14 cellular contexts compared by ENCODE assay signal in genomic region chr12:49920241-49920914, GRCh38. TPM values are rescaled to one million over a fixed set of nuclear protein-coding genes. Genes with fewer than 3 reads are reported as not detected.
A peak's percentile ranks its signal among the peaks of the same experiment; 100 is the strongest.
DNase-seq lines count a peak whose midpoint lies in the region; ATAC-seq and TF ChIP-seq lines count a peak whose summit lies in the region.
"Had no signal": no experiment of that assay in that cellular context is flagged by ENCODE, and none has a peak within 500 bp of the region (broad histone marks: within the 10 kb centered on the region; RNA-seq: fewer than 3 reads in every experiment).

No MANE protein-coding gene starts in this region.

- ATAC-seq in HG03432 (IDR thresholded peaks at IDR 0.05; ENCODE audit: unreplicated experiment) = no peak
- ATAC-seq: naive thymus-derived CD4-positive, alpha-beta T cell; stimulated activated effector memory CD8-positive, alpha-beta T cell treated with anti-CD3 and anti-CD28 coated beads, Interleukin-12 subunit alpha, Interleukin-12 subunit beta, amount 100 ng/mL, for 72 hours had no signal

- peaks cover 16% of the 10 kb centered on the region for H3K27me3 ChIP-seq in skeletal muscle satellite cell (ENCODE audit: control insufficient read depth, insufficient read depth, low read length)

- no peaks in the 10 kb centered on the region for H3K36me3 ChIP-seq in skeletal muscle satellite cell (ENCODE audit: insufficient read depth, low read length)

- no peak overlapping the region for H3K9ac ChIP-seq in skeletal muscle satellite cell (ENCODE audit: low read depth, low read length)

- peak overlapping the region; percentile 17 for H3K4me2 ChIP-seq in skeletal muscle satellite cell (ENCODE audit: low read length)
- H3K4me2 ChIP-seq: PC-9 had no signal

- H3K4me1 ChIP-seq in skeletal muscle satellite cell (ENCODE audit: control insufficient read depth, insufficient read depth, low read length) = peaks cover 9% of the 10 kb centered on the region

- no peaks in the 10 kb centered on the region for H3K9me3 ChIP-seq in skeletal muscle satellite cell (replicated peaks; ENCODE audit: low read length)

- H3K4me3 ChIP-seq in fibroblast of pulmonary artery (replicated peaks; ENCODE audit: low read depth, low read length) (no peak overlapping the region), skeletal muscle satellite cell (ENCODE audit: low read length) (no peak overlapping the region)
- H3K4me3 ChIP-seq: PC-9 had no signal

- DNase-seq in activated effector memory CD4-positive, alpha-beta T cell treated with anti-CD3 and anti-CD28 coated beads, Interleukin-2, amount 50 U/mL, for 16 hours = peak; percentile 43
- no peak for DNase-seq in activated effector memory CD4-positive, alpha-beta T cell treated with Interleukin-2 at 50 U/mL for 16 hours
- DNase-seq in fibroblast of pulmonary artery (ENCODE audit: low read depth) (peak; percentile 94), DMS153 treated with DMSO at 0.1 percent for 48 hours (lab: John Stamatoyannopoulos, UW; ENCODE audit: unreplicated experiment) (no peak)
- DNase-seq: anterior cingulate cortex; DMS153; Karpas-422; naive thymus-derived CD4-positive, alpha-beta T cell; stimulated activated CD4-positive, alpha-beta T cell treated with anti-CD3 and anti-CD28 coated beads, Interleukin-15, amount 100 ng/mL, for 24 hours; T-helper 9 cell had no signal

- TF ChIP-seq CTCF in fibroblast of pulmonary artery (IDR thresholded peaks at IDR 0.05; ENCODE audit: low read length, missing control alignments) = peak; percentile 22

RNA-seq across cellular contexts. Expression of gene FAIM2, which starts 16.7 kb away (rescaled TPM):
- 0.87 and 1.0 TPM in 2 replicates for total RNA-seq in skeletal muscle satellite cell (2012; rRNA removed)
- total RNA-seq: PC-9 had no signal

RNA-seq across cellular contexts. Expression of gene AQP2, which starts 30.2 kb away (rescaled TPM):
- not detected in 2 replicates for total RNA-seq in skeletal muscle satellite cell (2012; rRNA removed)
- total RNA-seq: naive thymus-derived CD4-positive, alpha-beta T cell; PC-9 had no signal

RNA-seq across cellular contexts. Expression of gene AQP5, which starts 41.3 kb away (rescaled TPM):
- total RNA-seq in skeletal muscle satellite cell (2012; rRNA removed) = not detected in 2 replicates
- total RNA-seq: naive thymus-derived CD4-positive, alpha-beta T cell had no signal

RNA-seq across cellular contexts. Expression of gene AQP6, which starts 52.4 kb away (rescaled TPM):
- total RNA-seq in skeletal muscle satellite cell (2012; rRNA removed) = not detected in 2 replicates
- total RNA-seq: naive thymus-derived CD4-positive, alpha-beta T cell; PC-9 had no signal

Comparison
In these comparisons a context has a peak if more than half of its experiments do, and no peak if none do; other contexts are left out.
1. DNase-seq: peak in activated effector memory CD4-positive, alpha-beta T cell treated with anti-CD3 and anti-CD28 coated beads, Interleukin-2, amount 50 U/mL, for 16 hours (single experiment) and fibroblast of pulmonary artery (single experiment); none in activated effector memory CD4-positive, alpha-beta T cell treated with Interleukin-2 at 50 U/mL for 16 hours (single experiment) and DMS153 treated with DMSO at 0.1 percent for 48 hours (single experiment).